Comparison of ENCODE assay signal across 8 cellular contexts in the genomic region with DNA sequence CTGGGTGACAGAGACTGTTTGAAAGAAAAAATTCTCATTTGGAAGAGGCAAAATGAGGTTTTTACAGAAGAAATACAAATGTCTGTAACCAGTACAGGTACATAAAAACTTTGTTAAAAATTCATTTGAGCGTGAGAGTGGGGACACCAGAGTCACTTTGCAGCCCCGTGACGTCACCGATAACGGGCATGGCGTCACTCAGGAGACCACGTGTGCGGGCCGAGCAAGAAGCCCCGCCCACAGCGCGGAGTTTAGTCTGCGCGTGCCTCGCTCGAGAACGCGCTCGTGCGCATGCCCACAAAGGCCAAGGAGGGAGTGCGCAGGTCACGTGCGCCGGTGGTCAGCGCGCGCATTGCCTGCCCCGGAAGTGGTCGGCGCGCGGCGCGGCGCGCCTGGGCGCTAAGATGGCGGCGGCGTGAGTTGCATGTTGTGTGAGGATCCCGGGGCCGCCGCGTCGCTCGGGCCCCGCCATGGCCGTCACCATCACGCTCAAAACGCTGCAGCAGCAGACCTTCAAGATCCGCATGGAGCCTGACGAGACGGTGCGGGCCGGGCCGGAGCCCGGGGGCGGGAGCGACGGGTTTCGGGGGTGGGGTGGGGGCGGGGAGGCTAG. TPM values are rescaled to one million over a fixed set of nuclear protein-coding genes. Genes with fewer than 3 reads are reported as not detected.
DNase-seq lines count a peak whose midpoint lies in the region; FAIRE-seq and TF ChIP-seq lines count a peak whose summit lies in the region.

RAD23A (plus strand) TSS at position 384 of the 613 bp plus-strand sequence; CDS start at position 471, 87 bp downstream.

- peak within 1 kb of the TSS; percentile 94 for H3K27ac ChIP-seq in SK-N-MC
- peak within 1 kb of the TSS; percentile 81 for H3K27ac ChIP-seq in neutrophil

- H3K27me3 ChIP-seq in neutrophil = no peaks in the 10 kb centered on the region

- H3K27me3 Mint-ChIP-seq in HFFc6 (ENCODE audit: insufficient read depth) = peaks cover 7% of the 10 kb centered on the region
- no peaks in the 10 kb centered on the region for H3K27me3 Mint-ChIP-seq in activated naive CD4-positive, alpha-beta T cell treated with anti-CD3 and anti-CD28 coated beads for 36 hours (ENCODE audit: low read depth)

- H3K4me1 Mint-ChIP-seq in HFFc6 (ENCODE audit: low read depth) = peaks cover 39% of the 10 kb centered on the region
- H3K4me1 Mint-ChIP-seq in activated naive CD4-positive, alpha-beta T cell treated with anti-CD3 and anti-CD28 coated beads for 36 hours (ENCODE audit: low read depth) = peaks cover 57% of the 10 kb centered on the region

- TF ChIP-seq POLR2A in NB4 (IDR thresholded peaks at IDR 0.05; ENCODE audit: extremely low read depth, insufficient read length) = peak; percentile 93

- FAIRE-seq in frontal cortex (lab: Jason Lieb, UNC) = no peak

- H3K36me3 Mint-ChIP-seq in HFFc6 (ENCODE audit: low read depth) = peaks cover 59% of the 10 kb centered on the region
- peaks cover 74% of the 10 kb centered on the region for H3K36me3 Mint-ChIP-seq in activated naive CD4-positive, alpha-beta T cell treated with anti-CD3 and anti-CD28 coated beads for 36 hours (ENCODE audit: low read depth)

- TF ChIP-seq CTCF in HFFc6 (IDR thresholded peaks at IDR 0.05) (no peak), NB4 (IDR thresholded peaks at IDR 0.05; ENCODE audit: low read depth, low read length) (no peak), neutrophil (IDR thresholded peaks at IDR 0.05) (peak; percentile 33), subcutaneous adipose tissue (IDR thresholded peaks at IDR 0.05; ENCODE audit: low read depth) (no peak)

- H3K9me3 ChIP-seq in SK-N-MC (ENCODE audit: low read depth, low read length) (no peaks in the 10 kb centered on the region), neutrophil (no peaks in the 10 kb centered on the region)

- peak within 1 kb of the TSS; percentile 95 for H3K27ac Mint-ChIP-seq in HFFc6
- peak within 1 kb of the TSS; percentile 97 for H3K27ac Mint-ChIP-seq in activated naive CD4-positive, alpha-beta T cell treated with anti-CD3 and anti-CD28 coated beads for 36 hours

- peaks cover 22 to 24% of the 10 kb centered on the region in 2 experiments for H3K4me1 ChIP-seq in neutrophil (ENCODE audit: control insufficient read depth in 1 of 2, insufficient read depth in 1 of 2, low read depth in 1 of 2, low read length in 1 of 2)

- no peaks in the 10 kb centered on the region for H3K9me3 Mint-ChIP-seq in HFFc6
- no peaks in the 10 kb centered on the region for H3K9me3 Mint-ChIP-seq in activated naive CD4-positive, alpha-beta T cell treated with anti-CD3 and anti-CD28 coated beads for 36 hours

- H3K36me3 ChIP-seq in SK-N-MC (ENCODE audit: insufficient read depth, low read length) (peaks cover 86% of the 10 kb centered on the region), neutrophil (peaks cover 41% of the 10 kb centered on the region)

- CTCF ChIA-PET in activated naive CD4-positive, alpha-beta T cell treated with anti-CD3 and anti-CD28 coated beads for 36 hours (lab: Charles Lee) = interaction anchor here (1.0 to 2.8 kb wide), 2 partner anchors 8 to 20 kb away, joined by 3 to 17 read pairs; no protein-coding TSS in a partner anchor

- peak; percentile 95 for DNase-seq in GM04504 (ENCODE audit: low read depth)
- DNase-seq in HFFc6 = peak; percentile 97
- peak; percentile 98 for DNase-seq in NB4 (ENCODE audit: low read depth)
- DNase-seq in SK-N-MC (ENCODE audit: low read depth, low spot score) = peak; percentile 91
- peak; percentile 98 for DNase-seq in activated naive CD4-positive, alpha-beta T cell treated with anti-CD3 and anti-CD28 coated beads for 36 hours
- peak; percentile 85 to 94 for DNase-seq in frontal cortex (ENCODE audit: low spot score in 2 of 2)

- H3K4me3 Mint-ChIP-seq in HFFc6 = peak within 1 kb of the TSS; percentile 94
- H3K4me3 Mint-ChIP-seq in activated naive CD4-positive, alpha-beta T cell treated with anti-CD3 and anti-CD28 coated beads for 36 hours = peak within 1 kb of the TSS; percentile 90

- H3K4me3 ChIP-seq in NB4 (ENCODE audit: low read depth, low read length) = peak within 1 kb of the TSS; percentile 100
- peak within 1 kb of the TSS; percentile 83 for H3K4me3 ChIP-seq in SK-N-MC
- H3K4me3 ChIP-seq in neutrophil (ENCODE audit: low read depth in 1 of 2, low read length in 1 of 2) = peak within 1 kb of the TSS; percentile 68 to 95

- intact Hi-C loops in activated naive CD4-positive, alpha-beta T cell treated with anti-CD3 and anti-CD28 coated beads for 36 hours (cut with micrococcal nuclease) = loop anchor here (1.0 kb wide), 3 partner anchors 8 to 60 kb away; no protein-coding TSS in a partner anchor

- H3K9ac ChIP-seq in SK-N-MC (ENCODE audit: insufficient read length) = peak within 1 kb of the TSS; percentile 91

RNA-seq across cellular contexts. Expression of gene RAD23A, which starts in this region (rescaled TPM):
- 100 to 1,000 TPM; 108 to 140 (median 129) TPM for total RNA-seq in HFFc6 (2021; fragmentation: NEBNext Ultra II Directional; extraction: Animal tissue kit (Norgen Biotek cat#: 25700))
- total RNA-seq in activated naive CD4-positive, alpha-beta T cell treated with anti-CD3 and anti-CD28 coated beads for 36 hours = 100 to 1,000 TPM; 219 to 223 TPM
- 18.3 TPM for total RNA-seq in frontal cortex
- total RNA-seq in subcutaneous adipose tissue = 100 to 1,000 TPM in 1 of 4 donors, 10 to 100 TPM in 3; 52.2 to 123 (median 84.5) TPM

Comparison
In these comparisons a context has a peak if more than half of its experiments do, and no peak if none do; other contexts are left out.
1. Peak in every context shown above with its lines: DNase-seq, H3K4me3 ChIP-seq and H3K27ac ChIP-seq.